8 cellular contexts compared by ENCODE assay signal in genomic region chr18:3624818-3625716, GRCh38.
A peak's percentile ranks its signal among the peaks of the same experiment; 100 is the strongest.
DNase-seq lines count a peak whose midpoint lies in the region; ATAC-seq and TF ChIP-seq lines count a peak whose summit lies in the region.

No MANE protein-coding gene starts in this region.

- H3K14ac ChIP-seq in trophoblast cell (ENCODE audit: low read length) = peak overlapping the region; percentile 89

- H3K9ac ChIP-seq in trophoblast cell (ENCODE audit: low read length) = peak overlapping the region; percentile 5

- H3K18ac ChIP-seq in trophoblast cell (ENCODE audit: low read length) = no peak overlapping the region

- no peaks in the 10 kb centered on the region for H3K27me3 ChIP-seq in CD8-positive, alpha-beta T cell (ENCODE audit: insufficient read depth, low read length)
- H3K27me3 ChIP-seq in esophagus squamous epithelium (no peaks in the 10 kb centered on the region), trophoblast cell (ENCODE audit: insufficient read depth, low read length) (no peaks in the 10 kb centered on the region), aorta (ENCODE audit: control insufficient read depth in 1 of 2, insufficient read depth in 2 of 2, low read length in 1 of 2) (no peaks in the 10 kb centered on the region)

- H3K4me3 Mint-ChIP-seq in CD8-positive, alpha-beta T cell = no peak overlapping the region

- H3K4me3 ChIP-seq in CD8-positive, alpha-beta T cell (ENCODE audit: low read depth, low read length) = no peak overlapping the region
- H3K4me3 ChIP-seq in esophagus squamous epithelium (peak overlapping the region in 1 of 4 donors; percentile 22), trophoblast cell (ENCODE audit: low read depth, low read length) (no peak overlapping the region), aorta (ENCODE audit: low read length in 2 of 2) (no peak overlapping the region)

- H2BK5ac ChIP-seq in trophoblast cell (ENCODE audit: low read depth, low read length, poor library complexity) = peak overlapping the region; percentile 28

- peak overlapping the region; percentile 61 for H2AFZ ChIP-seq in trophoblast cell (ENCODE audit: insufficient read depth, low read length, poor library complexity)

- ATAC-seq in CD8-positive, alpha-beta T cell = peak; percentile 84
- peak; percentile 61 for ATAC-seq in aorta (ENCODE audit: low FRiP score)

- peaks cover 16% of the 10 kb centered on the region for H3K4me1 ChIP-seq in CD8-positive, alpha-beta T cell (ENCODE audit: insufficient read depth, low read length)
- H3K4me1 ChIP-seq in esophagus squamous epithelium (peaks cover 32 to 56% (median 41%) of the 10 kb centered on the region in 3 donors), trophoblast cell (ENCODE audit: control insufficient read depth in 1 of 2, insufficient read depth in 2 of 2, low read length in 2 of 2) (peaks cover 13 to 18% of the 10 kb centered on the region in 2 experiments), aorta (ENCODE audit: control insufficient read depth in 1 of 2, insufficient read depth in 2 of 2, low read length in 2 of 2) (peaks cover 0 to 2% of the 10 kb centered on the region in 2 donors)

- no peak overlapping the region for H3K27ac ChIP-seq in CD8-positive, alpha-beta T cell (ENCODE audit: low read depth, low read length)
- H3K27ac ChIP-seq in KOPT-K1 (ENCODE audit: low read depth, low read length, poor library complexity, severe bottlenecking) (peak overlapping the region; percentile 21), esophagus squamous epithelium (peak overlapping the region; percentile 83 to 96 (median 90)), trophoblast cell (ENCODE audit: low read depth, low read length) (peak overlapping the region; percentile 98), aorta (ENCODE audit: low read depth in 1 of 2, low read length in 2 of 2) (peak overlapping the region; percentile 65 to 98)

- no peaks in the 10 kb centered on the region for H3K79me2 ChIP-seq in trophoblast cell (ENCODE audit: control insufficient read depth, insufficient read depth, low read length, poor library complexity)

- peak overlapping the region; percentile 90 for H2BK120ac ChIP-seq in trophoblast cell (ENCODE audit: insufficient read depth, low read length, poor library complexity)

- TF ChIP-seq POLR2A in esophagus squamous epithelium (IDR thresholded peaks at IDR 0.05) = no peak

- H3K4ac ChIP-seq in trophoblast cell (ENCODE audit: low read depth, low read length) = peak overlapping the region; percentile 53

- H4K91ac ChIP-seq in trophoblast cell (ENCODE audit: low read depth, low read length) = peak overlapping the region; percentile 80

- TF ChIP-seq CTCF in CD8-positive, alpha-beta T cell (IDR thresholded peaks at IDR 0.05) = no peak
- TF ChIP-seq CTCF in esophagus squamous epithelium (IDR thresholded peaks at IDR 0.05) = no peak

- H2BK12ac ChIP-seq in trophoblast cell (ENCODE audit: low read length) = peak overlapping the region; percentile 61

- WGBS in esophagus squamous epithelium, 2 donors = 17 to 27% methylated on average over 10 to 11 of the region's 11 CpGs
- WGBS in trophoblast cell (ENCODE audit: extremely low coverage, insufficient coverage, insufficient read length) = no CpG with 5 or more reads among the region's 11 CpGs
- 36 to 39% methylated on average over 11 of the region's 11 CpGs for WGBS in aorta, 2 donors

- H3K27ac Mint-ChIP-seq in CD8-positive, alpha-beta T cell = peak overlapping the region; percentile 33

- H3K4me1 Mint-ChIP-seq in CD8-positive, alpha-beta T cell (ENCODE audit: low read depth) = peaks cover 7% of the 10 kb centered on the region

- no peak overlapping the region for H4K12ac ChIP-seq in trophoblast cell (ENCODE audit: low read depth, low read length)

- H4K8ac ChIP-seq in trophoblast cell (ENCODE audit: low read depth, low read length) = peak overlapping the region; percentile 57

- H3K4me2 ChIP-seq in trophoblast cell (ENCODE audit: low read length) = peak overlapping the region; percentile 32

- peak overlapping the region; percentile 16 for H2AK5ac ChIP-seq in trophoblast cell (ENCODE audit: low read length)

- H3K36me3 ChIP-seq in CD8-positive, alpha-beta T cell (ENCODE audit: insufficient read depth, low read length) = no peaks in the 10 kb centered on the region
- H3K36me3 ChIP-seq in KOPT-K1 (ENCODE audit: insufficient read depth, low read length) (no peaks in the 10 kb centered on the region), esophagus squamous epithelium (no peaks in the 10 kb centered on the region), trophoblast cell (ENCODE audit: control insufficient read depth in 1 of 2, insufficient read depth in 2 of 2, low read length in 2 of 2) (no peaks in the 10 kb centered on the region), aorta (ENCODE audit: control insufficient read depth in 1 of 2, insufficient read depth in 2 of 2, low read length in 1 of 2) (no peaks in the 10 kb centered on the region)

- POLR2A ChIA-PET in CD8-positive, alpha-beta T cell (lab: Charles Lee) = interaction anchor here (0.8 to 1.1 kb wide), 2 partner anchors 19 to 29 kb away, joined by 4 to 5 read pairs; no protein-coding TSS in a partner anchor

- H3K9me3 ChIP-seq in CD8-positive, alpha-beta T cell (ENCODE audit: low read length) = no peaks in the 10 kb centered on the region
- H3K9me3 ChIP-seq in KOPT-K1 (ENCODE audit: insufficient read depth, low read length, poor library complexity, severe bottlenecking) (no peaks in the 10 kb centered on the region), esophagus squamous epithelium (no peaks in the 10 kb centered on the region), trophoblast cell (ENCODE audit: insufficient read depth, low read depth, low read length) (no peaks in the 10 kb centered on the region), aorta (ENCODE audit: control insufficient read depth, low read length) (no peaks in the 10 kb centered on the region)

- intact Hi-C loops in CD8-positive, alpha-beta T cell (cut with DNase I, micrococcal nuclease) = loop anchor here in 1 of 2 experiments (2.0 kb wide), 1 partner anchor 20 kb away; no protein-coding TSS in a partner anchor
- intact Hi-C loops in esophagus squamous epithelium (cut with DNase I) (no loop called here), aorta (cut with DNase I) (loop anchor here (1.0 to 5.0 kb wide), 2 partner anchors 21 to 42 kb away; no protein-coding TSS in a partner anchor)

- CTCF ChIA-PET in CD8-positive, alpha-beta T cell (lab: Charles Lee) = no interaction called here

- H3K36me3 Mint-ChIP-seq in CD8-positive, alpha-beta T cell = no peaks in the 10 kb centered on the region

- no peaks in the 10 kb centered on the region for H3K27me3 Mint-ChIP-seq in CD8-positive, alpha-beta T cell (ENCODE audit: low read depth)

- peak in 4 of 7 experiments; percentile 26 to 53 (median 42) for DNase-seq in CD8-positive, alpha-beta T cell
- DNase-seq in activated T-cell treated with anti-CD3 and anti-CD28 coated beads for 1 hour (ENCODE audit: low read depth) (peak; percentile 24), esophagus squamous epithelium (lab: John Stamatoyannopoulos, UW) (no peak), trophoblast cell (peak; percentile 82 to 87), aorta (peak in 1 of 2 donors; percentile 72), NCI-H2227 (lab: John Stamatoyannopoulos, UW; ENCODE audit: unreplicated experiment) (no peak), DMS153 treated with DMSO at 0.1 percent for 48 hours (lab: John Stamatoyannopoulos, UW; ENCODE audit: unreplicated experiment) (no peak)

- no peaks in the 10 kb centered on the region for H3K9me3 Mint-ChIP-seq in CD8-positive, alpha-beta T cell

- H3K23ac ChIP-seq in trophoblast cell (ENCODE audit: low read length) = no peak overlapping the region

- peaks cover 34% of the 10 kb centered on the region for H3K79me1 ChIP-seq in trophoblast cell (ENCODE audit: low read length)

Comparison
In these comparisons a context has a peak if more than half of its experiments do, and no peak if none do; other contexts are left out.
1. DNase-seq: peak in CD8-positive, alpha-beta T cell (4 of 7), activated T-cell treated with anti-CD3 and anti-CD28 coated beads for 1 hour (single experiment) and trophoblast cell (2 of 2); none in esophagus squamous epithelium (single experiment), NCI-H2227 (single experiment) and DMS153 treated with DMSO at 0.1 percent for 48 hours (single experiment).